ENCODE assay signal across 1 cellular context in genomic region chr4:17613761-17614415, GRCh38.
TF ChIP-seq lines count a peak whose summit lies in the region.

No MANE protein-coding gene starts in this region.

TF ChIP-seq in WTC11, 78 proteins besides CTCF, POLR2A, EP300 and RAD21:
- TF ChIP-seq PRDM15 (CRISPR knock-in tag; IDR thresholded peaks at IDR 0.05) (no peak), PRRX2 (CRISPR knock-in tag; IDR thresholded peaks at IDR 0.05) (no peak), E2F1 (CRISPR knock-in tag; IDR thresholded peaks at IDR 0.05) (no peak), NR1H2 (CRISPR knock-in tag; IDR thresholded peaks at IDR 0.05) (no peak), ZNF671 (CRISPR knock-in tag; IDR thresholded peaks at IDR 0.05) (no peak), NR3C1 (CRISPR knock-in tag; conservative IDR thresholded peaks at IDR 0.05; ENCODE audit: low read depth) (no peak), EMX1 (CRISPR knock-in tag; IDR thresholded peaks at IDR 0.05) (no peak), PREB (CRISPR knock-in tag; IDR thresholded peaks at IDR 0.05; ENCODE audit: borderline replicate concordance) (no peak), RELA (CRISPR knock-in tag; IDR thresholded peaks at IDR 0.05; ENCODE audit: borderline replicate concordance) (no peak), SP1 (CRISPR knock-in tag; conservative IDR thresholded peaks at IDR 0.05) (no peak), ZNF425 (CRISPR knock-in tag; conservative IDR thresholded peaks at IDR 0.05) (no peak), ZNF281 (CRISPR knock-in tag; IDR thresholded peaks at IDR 0.05) (no peak), JAZF1 (CRISPR knock-in tag; IDR thresholded peaks at IDR 0.05) (no peak), NFATC4 (CRISPR knock-in tag; IDR thresholded peaks at IDR 0.05) (no peak)
